8 cellular contexts compared by ENCODE assay signal in the genomic region with DNA sequence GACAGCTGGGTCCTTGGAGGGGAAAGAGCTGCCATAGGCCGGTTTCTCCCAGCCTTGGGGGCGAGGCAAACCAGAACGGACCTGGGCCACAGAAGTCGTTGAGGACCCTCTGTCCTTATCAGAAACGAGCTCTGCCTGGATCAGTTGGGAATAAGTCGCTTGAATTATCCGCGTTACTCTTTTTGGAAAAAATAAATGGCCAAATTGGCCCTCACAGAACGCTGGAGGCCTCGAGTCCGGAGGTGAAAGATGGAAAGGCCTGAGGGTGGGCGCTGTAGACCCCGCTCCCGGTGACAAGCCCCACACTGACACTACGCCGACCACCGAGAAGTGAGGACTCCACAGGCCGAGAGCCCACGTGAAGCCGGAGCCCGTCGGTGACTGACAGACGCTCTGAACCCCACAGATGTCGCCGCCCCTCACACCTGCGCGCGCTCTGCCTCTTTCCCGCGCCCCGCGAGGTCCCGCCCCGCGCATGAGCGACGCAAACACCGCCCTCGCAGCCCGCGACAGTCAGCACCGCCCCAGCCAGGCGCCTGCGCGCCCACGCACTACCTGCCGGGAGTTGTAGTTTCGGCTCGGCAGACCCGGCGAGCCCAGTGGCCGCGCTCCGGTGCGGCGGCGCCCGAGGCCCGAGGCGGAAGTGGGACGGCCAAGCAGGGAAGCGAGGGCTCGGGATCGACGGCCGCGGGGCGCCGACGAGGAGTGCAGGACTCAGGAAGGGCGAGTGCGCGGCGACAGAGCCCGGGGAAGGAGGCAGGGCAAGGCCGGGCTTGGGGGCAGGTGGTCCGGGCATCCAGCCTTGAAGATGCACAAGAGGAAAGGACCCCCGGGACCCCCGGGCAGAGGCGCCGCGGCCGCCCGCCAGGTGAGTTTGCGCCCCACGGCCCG. TPM values are rescaled to one million over a fixed set of nuclear protein-coding genes. Genes with fewer than 3 reads are reported as not detected.
DNase-seq lines count a peak whose midpoint lies in the region; ATAC-seq, FAIRE-seq and TF ChIP-seq lines count a peak whose summit lies in the region.

Gene BRME1, minus strand, starts transcription at position 484 of the 891 bp plus-strand sequence. CDS start 1,225 bp downstream, outside the sequence.
Gene CC2D1A, plus strand, starts transcription at position 568 of the 891 bp plus-strand sequence. Its CDS starts 241 bp downstream, at position 809.

- DNase-seq in D721Med (ENCODE audit: insufficient read length, low spot score): peak; percentile 98
- DNase-seq in PC-3: peak; percentile 94
- peak; percentile 94 for DNase-seq in activated T-cell treated with anti-CD3 and anti-CD28 coated beads, Interleukin-2, amount 50 U/mL, for 4 hours
- peak; percentile 95 for DNase-seq in esophagus muscularis mucosa (ENCODE audit: extremely low spot score)
- peak; percentile 87 for DNase-seq in myocyte (ENCODE audit: low read depth)
- DNase-seq in stimulated activated CD8-positive, alpha-beta memory T cell treated with anti-CD3 and anti-CD28 coated beads, Interleukin-7, amount 100 ng/mL, for 4 hours (ENCODE audit: low read depth in 2 of 2): peak; percentile 91 to 94

- no peaks in the 10 kb centered on the region for H3K27me3 ChIP-seq in PC-3 (ENCODE audit: low read length)
- peaks cover 0 to 7% (median 0%) of the 10 kb centered on the region in 4 donors for H3K27me3 ChIP-seq in esophagus muscularis mucosa

- TF ChIP-seq POLR2A in esophagus muscularis mucosa (IDR thresholded peaks at IDR 0.05; ENCODE audit: low read depth): peak; percentile 45

- TF ChIP-seq RAD21 in Ishikawa (IDR thresholded peaks at IDR 0.05; ENCODE audit: low read depth): no peak

- H3K4me3 Mint-ChIP-seq in activated T-cell treated with anti-CD3 and anti-CD28 coated beads, Interleukin-2, amount 50 U/mL, for 4 hours: peak within 1 kb of the TSS; percentile 84

- ATAC-seq in GM21515 (IDR thresholded peaks at IDR 0.05; ENCODE audit: unreplicated experiment): peak; percentile 89
- peak; percentile 99 for ATAC-seq in PC-3
- ATAC-seq in activated T-cell treated with anti-CD3 and anti-CD28 coated beads, Interleukin-2, amount 50 U/mL, for 4 hours: peak; percentile 98 to 99

- BruUV-seq in PC-3 (replicated peaks; lab: Mats Ljungman, UMichigan): TSS peak; percentile 76

- peak within 1 kb of the TSS; percentile 93 for H2AFZ ChIP-seq in PC-3 (ENCODE audit: low read length)

- intact Hi-C loops in PC-3 (cut with micrococcal nuclease): loop anchor here (1.0 to 2.0 kb wide), 2 partner anchors 25 to 46 kb away; partner anchors contain the start of gene DCAF15
- intact Hi-C loops in esophagus muscularis mucosa (cut with DNase I): no loop called here

- H3K36me3 ChIP-seq in PC-3 (ENCODE audit: low read depth, low read length): peaks cover 3% of the 10 kb centered on the region; the same call in 1 of the 2 replicates
- peaks cover 7 to 18% (median 16%) of the 10 kb centered on the region in 4 donors for H3K36me3 ChIP-seq in esophagus muscularis mucosa

- H3K4me1 ChIP-seq in PC-3 (ENCODE audit: insufficient read depth, low read length) (peaks cover 11% of the 10 kb centered on the region), esophagus muscularis mucosa (peaks cover 17 to 27% (median 21%) of the 10 kb centered on the region in 4 donors)

- CTCF ChIA-PET in PC-3 (lab: Charles Lee): no interaction called here

- peak within 1 kb of the TSS; percentile 81 for H3K4me3 ChIP-seq in PC-3 (ENCODE audit: low read length)
- peak within 1 kb of the TSS; percentile 77 to 99 (median 90) for H3K4me3 ChIP-seq in esophagus muscularis mucosa

- H3K27ac ChIP-seq in PC-3 (ENCODE audit: low read length) (no peak within 1 kb of the TSS), esophagus muscularis mucosa (replicated peaks in 1 of 4) (peak within 1 kb of the TSS; percentile 68 to 77 (median 76))

- peak within 1 kb of the TSS; percentile 79 for H3K9ac ChIP-seq in PC-3 (ENCODE audit: low read length)

- POLR2A ChIA-PET in PC-3 (lab: Charles Lee; ENCODE audit: unreplicated experiment): no interaction called here

- H3F3A ChIP-seq in PC-3 (ENCODE audit: low read length, unreplicated experiment): no peaks in the 10 kb centered on the region

- no peaks in the 10 kb centered on the region for H3K9me2 ChIP-seq in PC-3 (replicated peaks; ENCODE audit: low read length)

- TF ChIP-seq EP300 in Ishikawa (IDR thresholded peaks at IDR 0.05; ENCODE audit: borderline replicate concordance) (no peak), esophagus muscularis mucosa (IDR thresholded peaks at IDR 0.05) (no peak)

- 33% methylated on average over 22 of the region's 87 CpGs for WGBS in esophagus muscularis mucosa

- H3K4me2 ChIP-seq in PC-3 (ENCODE audit: low read length): peak within 1 kb of the TSS; percentile 83

- FAIRE-seq in D721Med (lab: Jason Lieb, UNC): no peak

- peaks cover 18% of the 10 kb centered on the region for H3K4me1 Mint-ChIP-seq in activated T-cell treated with anti-CD3 and anti-CD28 coated beads, Interleukin-2, amount 50 U/mL, for 4 hours (ENCODE audit: low read depth)

- H4K20me1 ChIP-seq in PC-3 (ENCODE audit: low read length): no peaks in the 10 kb centered on the region

- no peak for TF ChIP-seq CTCF in D721Med (IDR thresholded peaks at IDR 0.05; ENCODE audit: insufficient read depth, missing control alignments)
- TF ChIP-seq CTCF in PC-3 (conservative IDR thresholded peaks at IDR 0.05; ENCODE audit: low read depth, low read length): no peak
- peak in 1 of 3 experiments; percentile 26 for TF ChIP-seq CTCF in esophagus muscularis mucosa (IDR thresholded peaks at IDR 0.05)

- no peaks in the 10 kb centered on the region for H3K9me3 ChIP-seq in PC-3 (ENCODE audit: low read length)
- H3K9me3 ChIP-seq in esophagus muscularis mucosa: no peaks in the 10 kb centered on the region

- H3K27me3 Mint-ChIP-seq in activated T-cell treated with anti-CD3 and anti-CD28 coated beads, Interleukin-2, amount 50 U/mL, for 4 hours (ENCODE audit: low read depth): no peaks in the 10 kb centered on the region

- H3K79me2 ChIP-seq in PC-3 (ENCODE audit: low read length): peaks cover 11% of the 10 kb centered on the region

- no peaks in the 10 kb centered on the region for H3K9me3 Mint-ChIP-seq in activated T-cell treated with anti-CD3 and anti-CD28 coated beads, Interleukin-2, amount 50 U/mL, for 4 hours

- H3K36me3 Mint-ChIP-seq in activated T-cell treated with anti-CD3 and anti-CD28 coated beads, Interleukin-2, amount 50 U/mL, for 4 hours (ENCODE audit: insufficient read depth): peaks cover 2% of the 10 kb centered on the region

TF ChIP-seq in Ishikawa, 13 proteins besides CTCF, POLR2A, EP300 and RAD21 (continues in another document):
- TF ChIP-seq TEAD4 (IDR thresholded peaks at IDR 0.05) (no peak), USF1 (IDR thresholded peaks at IDR 0.05) (peak; percentile 45), TAF1 (IDR thresholded peaks at IDR 0.05; ENCODE audit: low read depth) (peak; percentile 71; the same call in 1 of the 2 replicates), TCF12 (IDR thresholded peaks at IDR 0.05; ENCODE audit: low read depth) (peak; percentile 20; the same call in 1 of the 2 replicates), FOXM1 (IDR thresholded peaks at IDR 0.05; ENCODE audit: borderline replicate concordance, low read depth) (no peak), YY1 (IDR thresholded peaks at IDR 0.05; ENCODE audit: low read depth) (no peak), ZBTB7A (IDR thresholded peaks at IDR 0.05; ENCODE audit: low read depth) (peak; percentile 66; the same call in 1 of the 2 replicates), CEBPB (IDR thresholded peaks at IDR 0.05) (no peak), CREB1 (IDR thresholded peaks at IDR 0.05; ENCODE audit: low read depth) (peak; percentile 28; the same call in 1 of the 2 replicates), EGR1 (IDR thresholded peaks at IDR 0.05) (peak; percentile 74), NFIC (IDR thresholded peaks at IDR 0.05) (no peak)
- TF ChIP-seq, protein P1, sequence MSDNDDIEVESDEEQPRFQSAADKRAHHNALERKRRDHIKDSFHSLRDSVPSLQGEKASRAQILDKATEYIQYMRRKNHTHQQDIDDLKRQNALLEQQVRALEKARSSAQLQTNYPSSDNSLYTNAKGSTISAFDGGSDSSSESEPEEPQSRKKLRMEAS (IDR thresholded peaks at IDR 0.05): peak; percentile 100

RNA-seq across cellular contexts. Expression of gene BRME1, which starts in this region (rescaled TPM):
- total RNA-seq in PC-3 (2014; rRNA removed) (5.4 and 6.0 TPM in 2 replicates), esophagus muscularis mucosa (1 to 10 TPM in 1 of 4 donors, under 1 TPM in 3; 0.42 to 1.1 (median 0.78) TPM), myocyte (0.43 and 1.0 TPM in 2 replicates)
- 1 to 10 TPM; 7.3 to 9.3 (median 8.9) TPM for total RNA-seq in activated T-cell treated with anti-CD3 and anti-CD28 coated beads, Interleukin-2, amount 50 U/mL, for 4 hours
- 0.95 TPM for polyA plus RNA-seq in myocyte (2012)

RNA-seq across cellular contexts. Expression of gene CC2D1A, which starts in this region (rescaled TPM):
- total RNA-seq in PC-3 (2014; rRNA removed) (67.7 and 102 TPM in 2 replicates), esophagus muscularis mucosa (10 to 100 TPM; 22.9 to 42.8 (median 33.6) TPM), myocyte (15.9 and 23.7 TPM in 2 replicates)
- 10 to 100 TPM; 34.1 to 40.2 (median 39.6) TPM for total RNA-seq in activated T-cell treated with anti-CD3 and anti-CD28 coated beads, Interleukin-2, amount 50 U/mL, for 4 hours
- 25.4 TPM for polyA plus RNA-seq in myocyte (2012)
